1 cellular context compared by ENCODE assay signal in genomic region chr13:79932556-79932955, GRCh38.
TF ChIP-seq lines count a peak whose summit lies in the region.

No MANE protein-coding gene starts in this region.

TF ChIP-seq in GM23338, 12 proteins besides CTCF, POLR2A, EP300 and RAD21 (continued from another document):
- TF ChIP-seq ZNF462 (CRISPR knock-in tag; IDR thresholded peaks at IDR 0.05) (no peak), POLR2AphosphoS5 (IDR thresholded peaks at IDR 0.05; ENCODE audit: low read depth) (no peak), EZH2phosphoT487 (IDR thresholded peaks at IDR 0.05; ENCODE audit: unreplicated experiment) (no peak), CREB1 (CRISPR knock-in tag; IDR thresholded peaks at IDR 0.05; ENCODE audit: low read depth) (no peak), ZNF331 (CRISPR knock-in tag; IDR thresholded peaks at IDR 0.05; ENCODE audit: low read depth) (no peak), EZH2 (IDR thresholded peaks at IDR 0.05; ENCODE audit: low read depth, unreplicated experiment) (no peak), ETS1 (IDR thresholded peaks at IDR 0.05) (no peak), ZNF114 (CRISPR knock-in tag; IDR thresholded peaks at IDR 0.05) (no peak)
- TF ChIP-seq, protein P1, sequence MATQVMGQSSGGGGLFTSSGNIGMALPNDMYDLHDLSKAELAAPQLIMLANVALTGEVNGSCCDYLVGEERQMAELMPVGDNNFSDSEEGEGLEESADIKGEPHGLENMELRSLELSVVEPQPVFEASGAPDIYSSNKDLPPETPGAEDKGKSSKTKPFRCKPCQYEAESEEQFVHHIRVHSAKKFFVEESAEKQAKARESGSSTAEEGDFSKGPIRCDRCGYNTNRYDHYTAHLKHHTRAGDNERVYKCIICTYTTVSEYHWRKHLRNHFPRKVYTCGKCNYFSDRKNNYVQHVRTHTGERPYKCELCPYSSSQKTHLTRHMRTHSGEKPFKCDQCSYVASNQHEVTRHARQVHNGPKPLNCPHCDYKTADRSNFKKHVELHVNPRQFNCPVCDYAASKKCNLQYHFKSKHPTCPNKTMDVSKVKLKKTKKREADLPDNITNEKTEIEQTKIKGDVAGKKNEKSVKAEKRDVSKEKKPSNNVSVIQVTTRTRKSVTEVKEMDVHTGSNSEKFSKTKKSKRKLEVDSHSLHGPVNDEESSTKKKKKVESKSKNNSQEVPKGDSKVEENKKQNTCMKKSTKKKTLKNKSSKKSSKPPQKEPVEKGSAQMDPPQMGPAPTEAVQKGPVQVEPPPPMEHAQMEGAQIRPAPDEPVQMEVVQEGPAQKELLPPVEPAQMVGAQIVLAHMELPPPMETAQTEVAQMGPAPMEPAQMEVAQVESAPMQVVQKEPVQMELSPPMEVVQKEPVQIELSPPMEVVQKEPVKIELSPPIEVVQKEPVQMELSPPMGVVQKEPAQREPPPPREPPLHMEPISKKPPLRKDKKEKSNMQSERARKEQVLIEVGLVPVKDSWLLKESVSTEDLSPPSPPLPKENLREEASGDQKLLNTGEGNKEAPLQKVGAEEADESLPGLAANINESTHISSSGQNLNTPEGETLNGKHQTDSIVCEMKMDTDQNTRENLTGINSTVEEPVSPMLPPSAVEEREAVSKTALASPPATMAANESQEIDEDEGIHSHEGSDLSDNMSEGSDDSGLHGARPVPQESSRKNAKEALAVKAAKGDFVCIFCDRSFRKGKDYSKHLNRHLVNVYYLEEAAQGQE (IDR thresholded peaks at IDR 0.05; ENCODE audit: unreplicated experiment) = no peak
